Comparison of ENCODE assay signal across 28 cellular contexts in the genomic region with DNA sequence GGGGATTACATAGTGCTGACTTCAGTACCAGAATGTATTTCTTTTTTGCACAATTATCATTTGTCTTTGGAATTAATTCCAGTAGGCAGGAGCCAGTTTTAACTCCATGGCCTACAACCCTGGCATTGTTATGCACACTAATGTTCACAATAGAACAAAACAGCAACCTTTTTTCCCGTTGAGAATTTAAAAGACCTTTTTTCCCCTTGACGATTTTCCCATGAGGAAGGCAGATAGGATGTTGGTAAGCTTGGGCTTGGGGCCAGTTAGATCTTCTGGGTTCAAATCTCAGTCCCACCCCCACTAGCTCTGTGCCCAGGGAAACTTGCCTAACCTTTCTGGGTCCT. TPM values are rescaled to one million over a fixed set of nuclear protein-coding genes. Genes with fewer than 3 reads are reported as not detected.
DNase-seq lines count a peak whose midpoint lies in the region; ATAC-seq, FAIRE-seq and TF ChIP-seq lines count a peak whose summit lies in the region.
"Had no signal": no experiment of that assay in that cellular context is flagged by ENCODE, and none has a peak within 500 bp of the region (broad histone marks: within the 10 kb centered on the region; RNA-seq: fewer than 3 reads in every experiment).

No MANE protein-coding gene starts in this region.

- dilution Hi-C loops in IMR-90 (cut with HindIII; ENCODE audit: low sequenced_read_pairs, unreplicated experiment): no loop called here
- dilution Hi-C loops in mammary epithelial cell (cut with HindIII; ENCODE audit: low sequenced_read_pairs): no loop called here

- H3K27me3 ChIP-seq in HAP-1 (ENCODE audit: low read depth) (no peaks in the 10 kb centered on the region), IMR-90 (ENCODE audit: control insufficient read depth, insufficient read depth, low read length) (no peaks in the 10 kb centered on the region; the same call in 1 of the 2 replicates), mammary epithelial cell (ENCODE audit: insufficient read depth, low read length) (no peaks in the 10 kb centered on the region), neural progenitor cell (no peaks in the 10 kb centered on the region)
- H3K27me3 ChIP-seq: BLaER1 treated with 17β-estradiol and CSF1 and Interleukin-3, amounts not matched to agents 10 nM and 100 nM had no signal

- H3K36me3 ChIP-seq in HAP-1 (replicated peaks) (no peaks in the 10 kb centered on the region), IMR-90 (ENCODE audit: control insufficient read depth, insufficient read depth, low read length) (no peaks in the 10 kb centered on the region), mammary epithelial cell (ENCODE audit: insufficient read depth, low read length) (no peaks in the 10 kb centered on the region), neural progenitor cell (no peaks in the 10 kb centered on the region)
- H3K36me3 ChIP-seq: BLaER1 treated with 17β-estradiol and CSF1 and Interleukin-3, amounts not matched to agents 10 nM and 100 nM had no signal

- no peak overlapping the region for H2AK5ac ChIP-seq in IMR-90 (ENCODE audit: low read depth, low read length)

- H3K4me2 ChIP-seq in IMR-90 (ENCODE audit: low read depth, low read length) (no peak overlapping the region), mammary epithelial cell (ENCODE audit: insufficient read depth, low read depth, low read length) (no peak overlapping the region), neural progenitor cell (peak overlapping the region; percentile 9)
- H3K4me2 ChIP-seq: A549; BLaER1 treated with 17β-estradiol and CSF1 and Interleukin-3, amounts not matched to agents 10 nM and 100 nM had no signal

- TF ChIP-seq RAD21 in IMR-90 (IDR thresholded peaks at IDR 0.05; ENCODE audit: low read length): no peak

- no peak overlapping the region for H3K27ac Mint-ChIP-seq in neural progenitor cell
- H3K27ac Mint-ChIP-seq: CD4-positive, alpha-beta T cell; IgD-negative memory B cell; T-helper 1 cell treated with Interleukin-12 subunit alpha and Interleukin-12 subunit beta and Interleukin-4 antibody, amounts not matched to agents 30 μg/mL and 1 μg/mL, for 36 hours had no signal

- POLR2A ChIA-PET in IMR-90 (lab: Charles Lee; ENCODE audit: unreplicated experiment): no interaction called here

- H3K4ac ChIP-seq in IMR-90 (ENCODE audit: low read depth, low read length): no peak overlapping the region

- no peak overlapping the region for H4K91ac ChIP-seq in IMR-90 (ENCODE audit: insufficient read depth, low read depth, low read length)

- no peak overlapping the region for H3K18ac ChIP-seq in IMR-90 (ENCODE audit: low read depth, low read length)

- intact Hi-C loops in IMR-90 (cut with micrococcal nuclease): no loop called here
- intact Hi-C loops in mammary epithelial cell (cut with micrococcal nuclease): loop anchor here (1.0 to 5.0 kb wide), 2 partner anchors 39 to 126 kb away; no protein-coding TSS in a partner anchor

- H3K4me1 Mint-ChIP-seq in neural progenitor cell: peaks cover 14% of the 10 kb centered on the region
- H3K4me1 Mint-ChIP-seq: IgD-negative memory B cell had no signal

- no peak overlapping the region for H2BK5ac ChIP-seq in IMR-90 (ENCODE audit: low read depth, low read length, poor library complexity, severe bottlenecking)

- in situ Hi-C loops in HAP-1 (cut with MboI; ENCODE audit: low sequenced_read_pairs): no loop called here
- in situ Hi-C loops in IMR-90 (cut with MboI; ENCODE audit: low sequenced_read_pairs): no loop called here
- in situ Hi-C loops in mammary epithelial cell (cut with MboI; ENCODE audit: low sequenced_read_pairs in 2 of 2): no loop called here

- H3K9me3 ChIP-seq in HAP-1 (no peaks in the 10 kb centered on the region), IMR-90 (ENCODE audit: control insufficient read depth, insufficient read depth, low read length) (no peaks in the 10 kb centered on the region), mammary epithelial cell (replicated peaks; ENCODE audit: insufficient read depth, low read length) (no peaks in the 10 kb centered on the region), neural progenitor cell (ENCODE audit: low read depth) (no peaks in the 10 kb centered on the region)
- H3K9me3 ChIP-seq: A549; BLaER1 treated with 17β-estradiol and CSF1 and Interleukin-3, amounts not matched to agents 10 nM and 100 nM had no signal

- peaks cover 1% of the 10 kb centered on the region for H3K27me3 Mint-ChIP-seq in neural progenitor cell (ENCODE audit: insufficient read depth, low read depth)
- H3K27me3 Mint-ChIP-seq: CD4-positive, alpha-beta T cell had no signal

- H3K79me2 ChIP-seq in mammary epithelial cell (ENCODE audit: insufficient read depth, low read length): no peaks in the 10 kb centered on the region
- no peaks in the 10 kb centered on the region for H3K79me2 ChIP-seq in neural progenitor cell (ENCODE audit: low read depth)

- H3K23ac ChIP-seq in IMR-90 (ENCODE audit: low read depth, low read length): no peak overlapping the region

- H3K56ac ChIP-seq in IMR-90 (ENCODE audit: extremely low read depth, insufficient read depth, low read length): no peak overlapping the region

- no peak overlapping the region for H3K4me3 Mint-ChIP-seq in neural progenitor cell
- H3K4me3 Mint-ChIP-seq: CD4-positive, alpha-beta T cell; IgD-negative memory B cell; T-helper 1 cell treated with Interleukin-12 subunit alpha and Interleukin-12 subunit beta and Interleukin-4 antibody, amounts not matched to agents 30 μg/mL and 1 μg/mL, for 36 hours had no signal

- H3K4me3 ChIP-seq in HAP-1 (no peak overlapping the region), IMR-90 (ENCODE audit: insufficient read depth, low read depth, low read length) (no peak overlapping the region), mammary epithelial cell (replicated peaks in 1 of 3; ENCODE audit: insufficient read depth in 1 of 3, low read depth in 2 of 3, low read length in 3 of 3) (no peak overlapping the region), neural progenitor cell (no peak overlapping the region)
- H3K4me3 ChIP-seq: A549; BLaER1 treated with 17β-estradiol and CSF1 and Interleukin-3, amounts not matched to agents 10 nM and 100 nM; GM23248; SK-N-MC had no signal

- H2AFZ ChIP-seq in IMR-90 (replicated peaks; ENCODE audit: low read length, poor library complexity) (no peak overlapping the region), mammary epithelial cell (ENCODE audit: low read depth, low read length) (no peak overlapping the region), neural progenitor cell (replicated peaks) (peak overlapping the region; percentile 61)
- H2AFZ ChIP-seq: GM23248 had no signal

- no peaks in the 10 kb centered on the region for H4K20me1 ChIP-seq in IMR-90 (ENCODE audit: insufficient read depth, low read length)
- H4K20me1 ChIP-seq in mammary epithelial cell (ENCODE audit: insufficient read depth, low read length): no peaks in the 10 kb centered on the region
- no peaks in the 10 kb centered on the region for H4K20me1 ChIP-seq in neural progenitor cell (ENCODE audit: low read depth)
- H4K20me1 ChIP-seq: BLaER1 treated with 17β-estradiol and CSF1 and Interleukin-3, amounts not matched to agents 10 nM and 100 nM had no signal

- H3K27ac ChIP-seq in IMR-90 (ENCODE audit: insufficient read depth, low read length) (no peak overlapping the region), mammary epithelial cell (ENCODE audit: insufficient read depth, low read depth, low read length) (peak overlapping the region; percentile 97), neural progenitor cell (peak overlapping the region; percentile 61)
- H3K27ac ChIP-seq: A549; BLaER1 treated with 17β-estradiol and CSF1 and Interleukin-3, amounts not matched to agents 10 nM and 100 nM; GM23248; SK-N-MC had no signal

- H3K4me1 ChIP-seq in HAP-1 (peaks cover 15% of the 10 kb centered on the region), IMR-90 (ENCODE audit: control insufficient read depth, insufficient read depth, low read length) (peaks cover 4% of the 10 kb centered on the region), mammary epithelial cell (ENCODE audit: insufficient read depth, low read length) (peaks cover 40% of the 10 kb centered on the region), neural progenitor cell (peaks cover 15% of the 10 kb centered on the region)

- BruUV-seq in IMR-90 (replicated peaks; lab: Mats Ljungman, UMichigan): no TSS peak
- BruUV-seq in mammary epithelial cell (replicated peaks; lab: Mats Ljungman, UMichigan): no TSS peak

- H4K8ac ChIP-seq in IMR-90 (ENCODE audit: low read depth in 2 of 2, low read length in 2 of 2): no peak overlapping the region

- WGBS in IMR-90 (ENCODE audit: extremely low coverage in 2 of 2, insufficient read length in 1 of 2), 2 experiments: no CpG with 5 or more reads among the region's 2 CpGs
- 40% methylated on average over 2 of the region's 2 CpGs for WGBS in mammary epithelial cell (ENCODE audit: low coverage, missing lambda C conversion rate)

- no peak overlapping the region for H4K5ac ChIP-seq in IMR-90 (ENCODE audit: low read depth, low read length)

- H3K9me1 ChIP-seq in IMR-90 (ENCODE audit: insufficient read depth, low read length): no peaks in the 10 kb centered on the region

- TF ChIP-seq POLR2A in IMR-90 (IDR thresholded peaks at IDR 0.05; ENCODE audit: low read depth, low read length): no peak

- ATAC-seq in IMR-90 (ENCODE audit: low read depth): no peak
- ATAC-seq: A549 had no signal

- H3F3A ChIP-seq in neural progenitor cell (ENCODE audit: low read depth): no peaks in the 10 kb centered on the region

- TF ChIP-seq CTCF in IMR-90 (conservative IDR thresholded peaks at IDR 0.05; ENCODE audit: low read depth, low read length): no peak
- no peak for TF ChIP-seq CTCF in mammary epithelial cell (conservative IDR thresholded peaks at IDR 0.05 in 1 of 2, IDR thresholded peaks at IDR 0.05 in 1 of 2; ENCODE audit: extremely low read depth in 1 of 2, insufficient read depth in 1 of 2, low read depth in 1 of 2, low read length in 2 of 2)
- no peak for TF ChIP-seq CTCF in neural progenitor cell (IDR thresholded peaks at IDR 0.05)

- H3K9me3 Mint-ChIP-seq in neural progenitor cell: peaks cover 2% of the 10 kb centered on the region
- H3K9me3 Mint-ChIP-seq: CD4-positive, alpha-beta T cell had no signal

- DNase-seq in HAP-1 (ENCODE audit: low spot score in 2 of 2) (peak; percentile 57 to 96), IMR-90 (no peak), mammary epithelial cell (no peak), neural progenitor cell (ENCODE audit: low spot score) (peak; percentile 27), DMS53 (lab: John Stamatoyannopoulos, UW) (no peak), NOMO-1 treated with dmso at 0.1 percent for 144 hours (lab: John Stamatoyannopoulos, UW; ENCODE audit: unreplicated experiment) (no peak), amniotic stem cell (lab: John Stamatoyannopoulos, UW) (no peak), RCC 7860 (ENCODE audit: low spot score) (no peak)
- DNase-seq: AML-193; CD4-positive, alpha-beta T cell; NCI-H1092 treated with DMSO at 0.1 percent for 48 hours; NCI-H1436 treated with DMSO at 0.1 percent for 48 hours; NCI-H187 treated with DMSO at 0.1 percent for 48 hours; NCI-H2107; NCI-H446; NCI-H524 treated with DMSO at 0.1 percent for 48 hours; NCI-H774; RPMI8226; SIG-M5; SW 1271 had no signal

- no peak overlapping the region for H3K14ac ChIP-seq in IMR-90 (replicated peaks; ENCODE audit: low read depth, low read length)

- no peak overlapping the region for H3K9ac ChIP-seq in IMR-90 (ENCODE audit: low read depth, low read length)
- H3K9ac ChIP-seq in mammary epithelial cell (ENCODE audit: insufficient read depth, low read length): peak overlapping the region; percentile 36
- H3K9ac ChIP-seq in neural progenitor cell: no peak overlapping the region
- H3K9ac ChIP-seq: BLaER1 treated with 17β-estradiol and CSF1 and Interleukin-3, amounts not matched to agents 10 nM and 100 nM; GM23248 had no signal

- no peaks in the 10 kb centered on the region for H3K79me1 ChIP-seq in IMR-90 (ENCODE audit: low read depth in 1 of 2, low read length in 2 of 2)

- CTCF ChIA-PET in IMR-90 (lab: Yijun Ruan, JAX) (no interaction called here), mammary epithelial cell (lab: Charles Lee; ENCODE audit: low non-redundant PET) (interaction anchor here (0.6 kb wide), 2 partner anchors 81 to 171 kb away, joined by 4 read pairs; no protein-coding TSS in a partner anchor)

- no peak overlapping the region for H2BK15ac ChIP-seq in IMR-90 (ENCODE audit: low read depth, low read length)

- no peak overlapping the region for H2AK9ac ChIP-seq in IMR-90 (replicated peaks; ENCODE audit: low read depth, low read length, poor library complexity)

- no peaks in the 10 kb centered on the region for H3K36me3 Mint-ChIP-seq in neural progenitor cell
- H3K36me3 Mint-ChIP-seq: IgD-negative memory B cell had no signal

- no peak overlapping the region for H2BK120ac ChIP-seq in IMR-90 (ENCODE audit: low read depth, low read length)

- H2BK20ac ChIP-seq in IMR-90 (ENCODE audit: low read depth, low read length): 0 out of 2 replicates have a peak overlapping the region, but pooled peaks have one; percentile 24

- FAIRE-seq in RCC 7860 (lab: Jason Lieb, UNC): no peak
- FAIRE-seq: A549, D721Med, GM18507 had no signal

RNA-seq across cellular contexts. Expression of a gene that starts 13.7 kb away (rescaled TPM):
- total RNA-seq in IMR-90 (2012; rRNA removed) (1.6 and 1.7 TPM in 2 replicates), mammary epithelial cell (1 to 10 TPM; 4.8 to 9.2 TPM), neural progenitor cell (ENCODE audit: low replicate concordance) (3.7 and 7.3 TPM in 2 replicates)
- polyA plus RNA-seq in IMR-90 (2012; rRNA removed) (0.22 TPM in 2 replicates), mammary epithelial cell (0.48 TPM)
- 0.01 and 0.53 TPM in 2 replicates for polyA plus RNA-seq in IMR-90 (2012; cell fraction: cytosol; rRNA removed)
- 0.26 TPM in 1 of 2 replicates, not detected in the other for polyA plus RNA-seq in IMR-90 (2012; cell fraction: nucleus; rRNA removed; ENCODE audit: low replicate concordance)
- 1.7 TPM for polyA minus RNA-seq in mammary epithelial cell

Comparison
In these comparisons a context has a peak if more than half of its experiments do, and no peak if none do; other contexts are left out.
1. DNase-seq: peak in HAP-1 (2 of 2) and neural progenitor cell (single experiment); none in IMR-90 (single experiment), mammary epithelial cell (single experiment), DMS53 (single experiment), NOMO-1 treated with dmso at 0.1 percent for 144 hours (single experiment), amniotic stem cell (single experiment) and RCC 7860 (single experiment).